Comparison of ENCODE assay signal across 9 cellular contexts in the genomic region with DNA sequence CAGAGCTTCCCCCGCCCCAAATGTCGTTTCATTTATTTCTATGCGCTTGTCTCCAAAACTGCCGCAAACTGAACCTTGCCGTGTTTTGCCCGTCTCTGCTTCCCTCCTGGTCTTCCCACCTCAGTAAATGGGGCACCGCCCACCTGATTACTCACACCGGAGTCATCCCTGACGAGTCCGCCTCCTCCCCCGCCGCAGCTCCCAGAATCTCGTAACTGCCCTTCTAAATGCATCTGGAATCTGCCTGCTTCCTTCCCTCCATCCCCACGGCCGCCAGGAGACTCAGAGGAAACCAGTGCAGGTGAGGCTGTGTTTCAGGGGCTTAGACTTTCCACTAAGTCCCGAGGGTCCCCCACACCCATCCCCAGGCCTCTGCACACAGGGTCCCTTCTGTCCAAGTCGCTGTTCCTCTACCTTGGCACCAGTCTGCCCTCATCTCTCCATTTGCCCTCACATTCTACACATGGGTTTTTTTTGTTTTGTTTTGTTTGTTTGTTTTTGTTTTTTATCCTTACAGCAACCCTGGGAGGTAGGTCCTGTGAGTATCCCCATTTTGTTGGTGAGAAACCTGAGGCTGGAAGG.
DNase-seq lines count a peak whose midpoint lies in the region; ATAC-seq and TF ChIP-seq lines count a peak whose summit lies in the region.
"Had no signal": no experiment of that assay in that cellular context is flagged by ENCODE, and none has a peak within 500 bp of the region (broad histone marks: within the 10 kb centered on the region; RNA-seq: fewer than 3 reads in every experiment).

No MANE protein-coding gene starts in this region.

- H3K4me3 Mint-ChIP-seq in natural killer cell treated with Interleukin-12 subunit alpha and Interleukin-12 subunit beta and Interleukin-15 and Interleukin-18, amount 100 ng/mL, for 72 hours: no peak overlapping the region
- H3K4me3 Mint-ChIP-seq: CD4-positive, CD25-positive, alpha-beta regulatory T cell had no signal

- ATAC-seq in foreskin keratinocyte: peak; percentile 84
- ATAC-seq in HG02571 (IDR thresholded peaks at IDR 0.05; ENCODE audit: unreplicated experiment): no peak
- no peak for ATAC-seq in natural killer cell treated with Interleukin-12 subunit alpha and Interleukin-12 subunit beta and Interleukin-15 and Interleukin-18, amount 100 ng/mL, for 72 hours

- peaks cover 27 to 44% of the 10 kb centered on the region in 2 donors for H3K27me3 Mint-ChIP-seq in natural killer cell treated with Interleukin-12 subunit alpha and Interleukin-12 subunit beta and Interleukin-15 and Interleukin-18, amount 100 ng/mL, for 72 hours

- no peaks in the 10 kb centered on the region for H3K4me1 Mint-ChIP-seq in natural killer cell treated with Interleukin-12 subunit alpha and Interleukin-12 subunit beta and Interleukin-15 and Interleukin-18, amount 100 ng/mL, for 72 hours (ENCODE audit: low read depth in 2 of 2)
- H3K4me1 Mint-ChIP-seq: CD4-positive, CD25-positive, alpha-beta regulatory T cell had no signal

- H3K27me3 ChIP-seq in foreskin keratinocyte: peaks cover 24% of the 10 kb centered on the region

- POLR2A ChIA-PET in RWPE1 (lab: Yijun Ruan, JAX; ENCODE audit: low non-redundant PET): no interaction called here

- H3K27ac ChIP-seq in RWPE1 (0 out of 2 replicates have a peak overlapping the region, but pooled peaks have one; percentile 4), foreskin keratinocyte (peak overlapping the region; percentile 61)

- H3K4me1 ChIP-seq in foreskin keratinocyte: peaks cover 5% of the 10 kb centered on the region

- no peaks in the 10 kb centered on the region for H3K36me3 Mint-ChIP-seq in natural killer cell treated with Interleukin-12 subunit alpha and Interleukin-12 subunit beta and Interleukin-15 and Interleukin-18, amount 100 ng/mL, for 72 hours
- H3K36me3 Mint-ChIP-seq: CD4-positive, CD25-positive, alpha-beta regulatory T cell had no signal

- TF ChIP-seq CTCF in RWPE1 (conservative IDR thresholded peaks at IDR 0.05; ENCODE audit: low read depth): no peak
- no peak for TF ChIP-seq CTCF in foreskin keratinocyte (conservative IDR thresholded peaks at IDR 0.05)

- no peak overlapping the region for H3K27ac Mint-ChIP-seq in natural killer cell treated with Interleukin-12 subunit alpha and Interleukin-12 subunit beta and Interleukin-15 and Interleukin-18, amount 100 ng/mL, for 72 hours

- CTCF ChIA-PET in RWPE1 (lab: Yijun Ruan, JAX): interaction anchor here (0.6 kb wide), 1 partner anchor 97 kb away, joined by 4 read pairs; no protein-coding TSS in a partner anchor

- peak; percentile 54 for DNase-seq in stimulated activated CD4-positive, alpha-beta T cell treated with anti-CD3 and anti-CD28 coated beads, Interleukin-15, amount 100 ng/mL, for 24 hours
- no peak for DNase-seq in stimulated activated CD4-positive, alpha-beta T cell treated with anti-CD3 and anti-CD28 coated beads, Interleukin-4, amount 100 ng/mL, for 4 hours
- DNase-seq in RWPE1 (ENCODE audit: low spot score): peak; percentile 86
- peak; percentile 64 to 81 for DNase-seq in foreskin keratinocyte
- peak; percentile 76 for DNase-seq in stromal cell of bone marrow (ENCODE audit: low read depth)
- no peak for DNase-seq in cortex of kidney (lab: John Stamatoyannopoulos, UW)
- DNase-seq in natural killer cell treated with Interleukin-12 subunit alpha and Interleukin-12 subunit beta and Interleukin-15 and Interleukin-18, amount 100 ng/mL, for 72 hours (ENCODE audit: low spot score): no peak
- DNase-seq: CD4-positive, CD25-positive, alpha-beta regulatory T cell had no signal

- H3K9me3 Mint-ChIP-seq in natural killer cell treated with Interleukin-12 subunit alpha and Interleukin-12 subunit beta and Interleukin-15 and Interleukin-18, amount 100 ng/mL, for 72 hours: no peaks in the 10 kb centered on the region

Comparison
In these comparisons a context has a peak if more than half of its experiments do, and no peak if none do; other contexts are left out.
1. DNase-seq: peak in stimulated activated CD4-positive, alpha-beta T cell treated with anti-CD3 and anti-CD28 coated beads, Interleukin-15, amount 100 ng/mL, for 24 hours (single experiment), RWPE1 (single experiment), foreskin keratinocyte (2 of 2) and stromal cell of bone marrow (single experiment); none in stimulated activated CD4-positive, alpha-beta T cell treated with anti-CD3 and anti-CD28 coated beads, Interleukin-4, amount 100 ng/mL, for 4 hours (0 of 2), cortex of kidney (single experiment) and natural killer cell treated with Interleukin-12 subunit alpha and Interleukin-12 subunit beta and Interleukin-15 and Interleukin-18, amount 100 ng/mL, for 72 hours (single experiment).